ENCODE assay signal across 12 cellular contexts in genomic region chr22:39332441-39333064, GRCh38. TPM values are rescaled to one million over a fixed set of nuclear protein-coding genes. Genes with fewer than 3 reads are reported as not detected.
DNase-seq lines count a peak whose midpoint lies in the region; ATAC-seq lines count a peak whose summit lies in the region.
"Had no signal": no experiment of that assay in that cellular context is flagged by ENCODE, and none has a peak within 500 bp of the region (broad histone marks: within the 10 kb centered on the region; RNA-seq: fewer than 3 reads in every experiment).

No MANE protein-coding gene starts in this region.

- intact Hi-C loops in Right ventricle myocardium superior (cut with DNase I), result no loop called here
- intact Hi-C loops in Right ventricle myocardium inferior (cut with DNase I), result no loop called here
- intact Hi-C loops in dendritic cell treated with granulocyte-macrophage colony-stimulating factor and Interleukin-4, amounts not matched to agents 40 ng/mL and 50 ng/mL, for 4 days (cut with micrococcal nuclease), result no loop called here

- peaks cover 43% of the 10 kb centered on the region for H3K4me1 Mint-ChIP-seq in dendritic cell treated with granulocyte-macrophage colony-stimulating factor and Interleukin-4, amounts not matched to agents 40 ng/mL and 50 ng/mL, for 4 days (ENCODE audit: low read depth)
- peaks cover 3% of the 10 kb centered on the region for H3K4me1 Mint-ChIP-seq in memory B cell
- H3K4me1 Mint-ChIP-seq: natural killer cell had no signal

- no peaks in the 10 kb centered on the region for H3K9me3 Mint-ChIP-seq in dendritic cell treated with granulocyte-macrophage colony-stimulating factor and Interleukin-4, amounts not matched to agents 40 ng/mL and 50 ng/mL, for 4 days
- H3K9me3 Mint-ChIP-seq in memory B cell, result no peaks in the 10 kb centered on the region
- H3K9me3 Mint-ChIP-seq: natural killer cell had no signal

- peak overlapping the region; percentile 71 for H3K27ac Mint-ChIP-seq in dendritic cell treated with granulocyte-macrophage colony-stimulating factor and Interleukin-4, amounts not matched to agents 40 ng/mL and 50 ng/mL, for 4 days
- peak overlapping the region; percentile 15 for H3K27ac Mint-ChIP-seq in memory B cell
- H3K27ac Mint-ChIP-seq: natural killer cell had no signal

- ATAC-seq in Right ventricle myocardium superior (ENCODE audit: poor library complexity), result peak; percentile 39
- no peak for ATAC-seq in Right ventricle myocardium inferior
- ATAC-seq in memory B cell (ENCODE audit: low read depth), result no peak
- no peak for ATAC-seq in GM19397 (IDR thresholded peaks at IDR 0.05; ENCODE audit: unreplicated experiment)
- ATAC-seq: natural killer cell had no signal

- DNase-seq in Right ventricle myocardium superior (no peak), Right ventricle myocardium inferior (ENCODE audit: missing footprints) (no peak), memory B cell (ENCODE audit: low spot score in 2 of 2) (no peak), NCI-H2107 (lab: John Stamatoyannopoulos, UW) (no peak), HK-2 (ENCODE audit: unreplicated experiment) (no peak), amniotic stem cell (lab: John Stamatoyannopoulos, UW) (no peak)
- DNase-seq: central memory CD4-positive, alpha-beta T cell; KG1; natural killer cell; NCI-H345 had no signal

- no peaks in the 10 kb centered on the region for H3K27me3 Mint-ChIP-seq in dendritic cell treated with granulocyte-macrophage colony-stimulating factor and Interleukin-4, amounts not matched to agents 40 ng/mL and 50 ng/mL, for 4 days
- H3K27me3 Mint-ChIP-seq in memory B cell, result no peaks in the 10 kb centered on the region

- no peak overlapping the region for H3K4me3 Mint-ChIP-seq in dendritic cell treated with granulocyte-macrophage colony-stimulating factor and Interleukin-4, amounts not matched to agents 40 ng/mL and 50 ng/mL, for 4 days
- no peak overlapping the region for H3K4me3 Mint-ChIP-seq in memory B cell
- H3K4me3 Mint-ChIP-seq: natural killer cell had no signal

- no peaks in the 10 kb centered on the region for H3K36me3 Mint-ChIP-seq in dendritic cell treated with granulocyte-macrophage colony-stimulating factor and Interleukin-4, amounts not matched to agents 40 ng/mL and 50 ng/mL, for 4 days (ENCODE audit: low read depth)
- H3K36me3 Mint-ChIP-seq in memory B cell, result no peaks in the 10 kb centered on the region
- H3K36me3 Mint-ChIP-seq: natural killer cell had no signal

RNA-seq across cellular contexts. Expression of gene RPL3, which starts 13.1 kb away (rescaled TPM):
- total RNA-seq in Right ventricle myocardium superior (300 TPM), Right ventricle myocardium inferior (355 TPM)

RNA-seq across cellular contexts. Expression of gene SYNGR1, which starts 17.2 kb away (rescaled TPM):
- total RNA-seq in Right ventricle myocardium superior (32.2 TPM), Right ventricle myocardium inferior (40.5 TPM)
